Comparison of ENCODE assay signal across 8 cellular contexts in the genomic region with DNA sequence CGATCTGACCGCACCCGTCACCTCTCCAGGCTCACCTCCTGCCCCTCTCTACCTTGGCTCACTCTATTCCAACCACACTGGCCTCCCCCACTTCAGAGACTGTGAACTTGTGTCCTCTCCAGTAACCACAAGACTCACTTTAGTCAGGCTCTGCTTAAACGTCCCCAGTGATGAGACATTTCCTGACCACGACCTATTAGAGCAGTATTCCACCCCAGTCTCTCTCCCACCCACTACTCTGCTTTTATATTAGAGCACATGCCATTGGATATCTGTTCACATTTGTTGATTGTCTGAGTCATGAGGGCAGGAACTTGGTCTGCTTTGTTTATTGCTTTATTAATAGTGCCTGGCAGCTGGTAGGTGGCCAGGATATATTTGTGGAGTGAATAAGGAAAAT. TPM values are rescaled to one million over a fixed set of nuclear protein-coding genes. Genes with fewer than 3 reads are reported as not detected.
DNase-seq lines count a peak whose midpoint lies in the region; ATAC-seq and TF ChIP-seq lines count a peak whose summit lies in the region.
"Had no signal": no experiment of that assay in that cellular context is flagged by ENCODE, and none has a peak within 500 bp of the region (broad histone marks: within the 10 kb centered on the region; RNA-seq: fewer than 3 reads in every experiment).

No MANE protein-coding gene starts in this region.

- H3K4me2 ChIP-seq in mammary epithelial cell (ENCODE audit: insufficient read depth, low read depth, low read length): no peak overlapping the region

- 53% methylated on average over 5 of the region's 5 CpGs for WGBS in mammary epithelial cell (ENCODE audit: low coverage, missing lambda C conversion rate)

- no peak overlapping the region for H2AFZ ChIP-seq in mammary epithelial cell (ENCODE audit: low read depth, low read length)

- H3K4me1 ChIP-seq in mammary epithelial cell (ENCODE audit: insufficient read depth, low read length): peaks cover 21% of the 10 kb centered on the region

- dilution Hi-C loops in mammary epithelial cell (cut with HindIII; ENCODE audit: low sequenced_read_pairs): no loop called here

- TF ChIP-seq CTCF in mammary epithelial cell (conservative IDR thresholded peaks at IDR 0.05 in 1 of 2, IDR thresholded peaks at IDR 0.05 in 1 of 2; ENCODE audit: extremely low read depth in 1 of 2, insufficient read depth in 1 of 2, low read depth in 1 of 2, low read length in 2 of 2) (no peak), retinal pigment epithelial cell (conservative IDR thresholded peaks at IDR 0.05; ENCODE audit: low read depth, low read length) (no peak)

- H3K36me3 ChIP-seq in mammary epithelial cell (ENCODE audit: insufficient read depth, low read length): peaks cover 13% of the 10 kb centered on the region

- H3K9ac ChIP-seq in mammary epithelial cell (ENCODE audit: insufficient read depth, low read length): no peak overlapping the region

- H3K9me3 ChIP-seq in mammary epithelial cell (replicated peaks; ENCODE audit: insufficient read depth, low read length): no peaks in the 10 kb centered on the region

- CTCF ChIA-PET in mammary epithelial cell (lab: Charles Lee; ENCODE audit: low non-redundant PET): no interaction called here

- in situ Hi-C loops in KBM-7 (cut with MboI; ENCODE audit: low pct_unique_long_range_greater_than_20kb, low sequenced_read_pairs): no loop called here
- in situ Hi-C loops in mammary epithelial cell (cut with MboI; ENCODE audit: low sequenced_read_pairs in 2 of 2): no loop called here

- DNase-seq in KBM-7 (peak; percentile 56), mammary epithelial cell (peak; percentile 96), retinal pigment epithelial cell (ENCODE audit: low read depth) (peak; percentile 18), activated gamma-delta T cell treated with Interleukin-2 at 50 U/mL for 16 hours (no peak), NCI-H345 (lab: John Stamatoyannopoulos, UW) (no peak)
- DNase-seq in activated naive CD4-positive, alpha-beta T cell treated with anti-CD3 and anti-CD28 coated beads, Interleukin-2, amount 50 U/mL, for 16 hours: no peak

- no TSS peak for BruUV-seq in mammary epithelial cell (replicated peaks; lab: Mats Ljungman, UMichigan)

- peak overlapping the region; percentile 51 for H3K27ac ChIP-seq in mammary epithelial cell (ENCODE audit: insufficient read depth, low read depth, low read length)
- H3K27ac ChIP-seq: SK-N-MC had no signal

- H3K79me2 ChIP-seq in mammary epithelial cell (ENCODE audit: insufficient read depth, low read length): no peaks in the 10 kb centered on the region

- H3K4me3 ChIP-seq in mammary epithelial cell (replicated peaks in 1 of 3; ENCODE audit: insufficient read depth in 1 of 3, low read depth in 2 of 3, low read length in 3 of 3): no peak overlapping the region
- no peak overlapping the region for H3K4me3 ChIP-seq in retinal pigment epithelial cell (ENCODE audit: low read length)
- H3K4me3 ChIP-seq: SK-N-MC had no signal

- intact Hi-C loops in mammary epithelial cell (cut with micrococcal nuclease): no loop called here

- ATAC-seq in GM19463 (IDR thresholded peaks at IDR 0.05; ENCODE audit: unreplicated experiment): peak; percentile 82

- H4K20me1 ChIP-seq in mammary epithelial cell (ENCODE audit: insufficient read depth, low read length): no peaks in the 10 kb centered on the region

- no peaks in the 10 kb centered on the region for H3K27me3 ChIP-seq in mammary epithelial cell (ENCODE audit: insufficient read depth, low read length)

RNA-seq across cellular contexts. Expression of gene COX11, which starts 20.1 kb away (rescaled TPM):
- total RNA-seq in mammary epithelial cell: 10 to 100 TPM; 43.4 to 53.8 TPM
- polyA plus RNA-seq in mammary epithelial cell: 44.5 TPM
- polyA minus RNA-seq in mammary epithelial cell: 15.6 TPM

RNA-seq across cellular contexts. Expression of gene STXBP4, which starts 20.2 kb away (rescaled TPM):
- total RNA-seq in mammary epithelial cell: 10 to 100 TPM in 1 of 2 donors, 1 to 10 TPM in 1; 8.0 to 11.7 TPM
- polyA plus RNA-seq in mammary epithelial cell: 3.9 TPM
- 10.6 TPM for polyA minus RNA-seq in mammary epithelial cell

RNA-seq across cellular contexts. Expression of gene TOM1L1, which starts 47.7 kb away (rescaled TPM):
- 10 to 100 TPM; 78.0 to 93.5 TPM for total RNA-seq in mammary epithelial cell
- polyA plus RNA-seq in mammary epithelial cell: 76.9 TPM
- 39.2 TPM for polyA minus RNA-seq in mammary epithelial cell

Comparison
In these comparisons a context has a peak if more than half of its experiments do, and no peak if none do; other contexts are left out.
1. DNase-seq: peak in KBM-7 (single experiment), mammary epithelial cell (single experiment) and retinal pigment epithelial cell (single experiment); none in activated gamma-delta T cell treated with Interleukin-2 at 50 U/mL for 16 hours (single experiment), activated naive CD4-positive, alpha-beta T cell treated with anti-CD3 and anti-CD28 coated beads, Interleukin-2, amount 50 U/mL, for 16 hours (single experiment) and NCI-H345 (single experiment).